ENCODE assay signal across 13 cellular contexts in genomic region chr10:68336952-68337351, GRCh38. TPM values are rescaled to one million over a fixed set of nuclear protein-coding genes. Genes with fewer than 3 reads are reported as not detected.
A peak's percentile ranks its signal among the peaks of the same experiment; 100 is the strongest.
DNase-seq lines count a peak whose midpoint lies in the region; ATAC-seq, FAIRE-seq and TF ChIP-seq lines count a peak whose summit lies in the region.
"Had no signal": no experiment of that assay in that cellular context is flagged by ENCODE, and none has a peak within 500 bp of the region (broad histone marks: within the 10 kb centered on the region; RNA-seq: fewer than 3 reads in every experiment).

No MANE protein-coding gene starts in this region.

- H3K27me3 ChIP-seq in iPS-18a (ENCODE audit: control insufficient read depth, insufficient read depth, low read length): no peaks in the 10 kb centered on the region
- no peaks in the 10 kb centered on the region for H3K27me3 ChIP-seq in smooth muscle cell (ENCODE audit: low read depth)
- H3K27me3 ChIP-seq: ascending aorta, left lung had no signal

- H4K20me1 ChIP-seq in smooth muscle cell (ENCODE audit: low read depth): peaks cover 94% of the 10 kb centered on the region

- H3K27ac Mint-ChIP-seq in WTC11: 0 out of 2 replicates have a peak overlapping the region, but pooled peaks have one; percentile 49

- H3K4me3 ChIP-seq in iPS-18a (ENCODE audit: low read length): peak overlapping the region; percentile 9
- peak overlapping the region; percentile 94 for H3K4me3 ChIP-seq in smooth muscle cell
- peak overlapping the region in 1 of 2 donors; percentile 20 for H3K4me3 ChIP-seq in foreskin fibroblast (ENCODE audit: low read depth in 1 of 2, low read length in 2 of 2)

- CTCF ChIA-PET in WTC11 (lab: Charles Lee): no interaction called here

- H3K79me2 ChIP-seq in smooth muscle cell (ENCODE audit: low read depth): peaks cover 89% of the 10 kb centered on the region

- no peak for ATAC-seq in activated T-cell treated with anti-CD3 and anti-CD28 coated beads, Interleukin-2, amount 50 U/mL, for 4 hours
- ATAC-seq in WTC11: no peak
- ATAC-seq: left lung; stimulated activated naive B cell treated with anti-CD40 and anti-IgM and Interleukin-4, amounts not matched to agents 10 μg/mL and 1 μg/mL and 100 μg/mL, for 72 hours had no signal

- no peaks in the 10 kb centered on the region for H3K27me3 Mint-ChIP-seq in activated T-cell treated with anti-CD3 and anti-CD28 coated beads, Interleukin-2, amount 50 U/mL, for 4 hours (ENCODE audit: low read depth)
- no peaks in the 10 kb centered on the region for H3K27me3 Mint-ChIP-seq in WTC11 (ENCODE audit: low read depth)
- H3K27me3 Mint-ChIP-seq: activated B cell treated with CpG ODN at 0.5 μM for 24 hours; stimulated activated naive B cell treated with anti-CD40 and anti-IgM and Interleukin-4, amounts not matched to agents 10 μg/mL and 1 μg/mL and 100 μg/mL, for 72 hours had no signal

- H3K4me1 Mint-ChIP-seq in activated T-cell treated with anti-CD3 and anti-CD28 coated beads, Interleukin-2, amount 50 U/mL, for 4 hours (ENCODE audit: low read depth): peaks cover 49% of the 10 kb centered on the region
- peaks cover 37% of the 10 kb centered on the region for H3K4me1 Mint-ChIP-seq in WTC11

- peaks cover 14% of the 10 kb centered on the region for H3K4me1 ChIP-seq in iPS-18a (ENCODE audit: control insufficient read depth, low read depth, low read length)
- H3K4me1 ChIP-seq in smooth muscle cell (ENCODE audit: low read depth): peaks cover 35% of the 10 kb centered on the region

- H3K4me3 Mint-ChIP-seq in activated T-cell treated with anti-CD3 and anti-CD28 coated beads, Interleukin-2, amount 50 U/mL, for 4 hours: peak overlapping the region; percentile 100
- H3K4me3 Mint-ChIP-seq in WTC11: peak overlapping the region; percentile 56
- H3K4me3 Mint-ChIP-seq: activated B cell treated with CpG ODN at 0.5 μM for 24 hours had no signal

- no peak overlapping the region for H3K9ac ChIP-seq in iPS-18a (ENCODE audit: low read length)
- no peak overlapping the region for H3K9ac ChIP-seq in smooth muscle cell (ENCODE audit: low read depth)

- no peak for TF ChIP-seq POLR2A in GM12891 (IDR thresholded peaks at IDR 0.05; ENCODE audit: low read depth, low read length)

- no peaks in the 10 kb centered on the region for H3K9me3 ChIP-seq in iPS-18a (ENCODE audit: control insufficient read depth, low read depth, low read length)
- no peaks in the 10 kb centered on the region for H3K9me3 ChIP-seq in smooth muscle cell (replicated peaks; ENCODE audit: low read depth)
- H3K9me3 ChIP-seq: ascending aorta, left lung had no signal

- H3K27ac ChIP-seq in iPS-18a (ENCODE audit: low read length): no peak overlapping the region
- H3K27ac ChIP-seq in smooth muscle cell (ENCODE audit: low read depth): peak overlapping the region; percentile 35
- H3K27ac ChIP-seq: ascending aorta had no signal

- no peak for DNase-seq in activated T-cell treated with anti-CD3 and anti-CD28 coated beads, Interleukin-2, amount 50 U/mL, for 4 hours
- DNase-seq in activated T-cell treated with anti-CD3 and anti-CD28 coated beads for 4 hours (no peak), WTC11 (ENCODE audit: low spot score) (no peak), smooth muscle cell (lab: John Stamatoyannopoulos, UW; ENCODE audit: unreplicated experiment) (no peak), foreskin fibroblast (no peak), GM12891 (ENCODE audit: insufficient read length, low spot score) (no peak), NOMO-1 treated with DMSO at 0.1 percent for 48 hours (lab: John Stamatoyannopoulos, UW; ENCODE audit: unreplicated experiment) (no peak)
- DNase-seq: activated B cell treated with CpG ODN at 0.5 μM for 24 hours; left lung; NCI-H2081 treated with DMSO at 0.1 percent for 48 hours; stimulated activated naive B cell treated with anti-CD40 and anti-IgM and Interleukin-4, amounts not matched to agents 10 μg/mL and 1 μg/mL and 100 μg/mL, for 72 hours had no signal

- peaks cover 54% of the 10 kb centered on the region for H3K36me3 ChIP-seq in iPS-18a (ENCODE audit: control insufficient read depth, low read depth, low read length)
- peaks cover 23% of the 10 kb centered on the region for H3K36me3 ChIP-seq in smooth muscle cell (ENCODE audit: low read depth)

- H3K9me3 Mint-ChIP-seq in activated T-cell treated with anti-CD3 and anti-CD28 coated beads, Interleukin-2, amount 50 U/mL, for 4 hours: no peaks in the 10 kb centered on the region
- no peaks in the 10 kb centered on the region for H3K9me3 Mint-ChIP-seq in WTC11
- H3K9me3 Mint-ChIP-seq: activated B cell treated with CpG ODN at 0.5 μM for 24 hours; stimulated activated naive B cell treated with anti-CD40 and anti-IgM and Interleukin-4, amounts not matched to agents 10 μg/mL and 1 μg/mL and 100 μg/mL, for 72 hours had no signal

- POLR2A ChIA-PET in WTC11 (lab: Charles Lee): no interaction called here

- H2AFZ ChIP-seq in smooth muscle cell (ENCODE audit: low read depth): no peak overlapping the region

- FAIRE-seq in GM12891 (lab: Jason Lieb, UNC): no peak

- peak overlapping the region; percentile 92 for H3K4me2 ChIP-seq in smooth muscle cell

- H3K36me3 Mint-ChIP-seq in activated T-cell treated with anti-CD3 and anti-CD28 coated beads, Interleukin-2, amount 50 U/mL, for 4 hours (ENCODE audit: insufficient read depth): peaks cover 59% of the 10 kb centered on the region
- peaks cover 75% of the 10 kb centered on the region for H3K36me3 Mint-ChIP-seq in WTC11

- 95% methylated on average over 7 of the region's 7 CpGs for WGBS in smooth muscle cell (ENCODE audit: low lambda C conversion rate)

- TF ChIP-seq CTCF in WTC11 (IDR thresholded peaks at IDR 0.05): no peak
- TF ChIP-seq CTCF in smooth muscle cell (IDR thresholded peaks at IDR 0.05; ENCODE audit: borderline replicate concordance, insufficient read depth, poor library complexity, severe bottlenecking): no peak
- no peak for TF ChIP-seq CTCF in foreskin fibroblast (IDR thresholded peaks at IDR 0.05; ENCODE audit: low read depth, low read length)

- peaks cover 31% of the 10 kb centered on the region for H3F3A ChIP-seq in smooth muscle cell (ENCODE audit: low read depth)

TF ChIP-seq in WTC11, 78 proteins besides CTCF, POLR2A, EP300 and RAD21 (continues in another document):
- TF ChIP-seq, protein P1, sequence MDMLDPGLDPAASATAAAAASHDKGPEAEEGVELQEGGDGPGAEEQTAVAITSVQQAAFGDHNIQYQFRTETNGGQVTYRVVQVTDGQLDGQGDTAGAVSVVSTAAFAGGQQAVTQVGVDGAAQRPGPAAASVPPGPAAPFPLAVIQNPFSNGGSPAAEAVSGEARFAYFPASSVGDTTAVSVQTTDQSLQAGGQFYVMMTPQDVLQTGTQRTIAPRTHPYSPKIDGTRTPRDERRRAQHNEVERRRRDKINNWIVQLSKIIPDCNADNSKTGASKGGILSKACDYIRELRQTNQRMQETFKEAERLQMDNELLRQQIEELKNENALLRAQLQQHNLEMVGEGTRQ (CRISPR knock-in tag; IDR thresholded peaks at IDR 0.05): no peak
- TF ChIP-seq ATF1 (CRISPR knock-in tag; IDR thresholded peaks at IDR 0.05) (no peak), ESRRA (CRISPR knock-in tag; IDR thresholded peaks at IDR 0.05; ENCODE audit: borderline replicate concordance) (no peak), ZNF396 (CRISPR knock-in tag; IDR thresholded peaks at IDR 0.05; ENCODE audit: borderline replicate concordance) (no peak), GABPB1 (CRISPR knock-in tag; IDR thresholded peaks at IDR 0.05) (no peak)
- TF ChIP-seq, protein P2, sequence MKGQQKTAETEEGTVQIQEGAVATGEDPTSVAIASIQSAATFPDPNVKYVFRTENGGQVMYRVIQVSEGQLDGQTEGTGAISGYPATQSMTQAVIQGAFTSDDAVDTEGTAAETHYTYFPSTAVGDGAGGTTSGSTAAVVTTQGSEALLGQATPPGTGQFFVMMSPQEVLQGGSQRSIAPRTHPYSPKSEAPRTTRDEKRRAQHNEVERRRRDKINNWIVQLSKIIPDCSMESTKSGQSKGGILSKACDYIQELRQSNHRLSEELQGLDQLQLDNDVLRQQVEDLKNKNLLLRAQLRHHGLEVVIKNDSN (CRISPR knock-in tag; IDR thresholded peaks at IDR 0.05): no peak

TF ChIP-seq in GM12891, 5 proteins besides CTCF, POLR2A, EP300 and RAD21:
- TF ChIP-seq TAF1 (IDR thresholded peaks at IDR 0.05; ENCODE audit: low read depth, low read length): no peak
- TF ChIP-seq PAX5 (IDR thresholded peaks at IDR 0.05; ENCODE audit: insufficient read depth, low read length, severe bottlenecking): no peak
- no peak for TF ChIP-seq POU2F2 (IDR thresholded peaks at IDR 0.05; ENCODE audit: low read depth, low read length)
- TF ChIP-seq SPI1 (IDR thresholded peaks at IDR 0.05; ENCODE audit: low read depth, low read length): no peak
- no peak for TF ChIP-seq POLR2AphosphoS5 (IDR thresholded peaks at IDR 0.05; ENCODE audit: low read depth, low read length)

RNA-seq across cellular contexts. Expression of gene PBLD, which starts 4.2 kb away (rescaled TPM):
- 1 to 10 TPM in 1 of 3 donors, under 1 TPM in 2; 0.18 to 1.1 (median 0.37) TPM for total RNA-seq in activated T-cell treated with anti-CD3 and anti-CD28 coated beads, Interleukin-2, amount 50 U/mL, for 4 hours
- total RNA-seq in WTC11 (2021) (2.4 to 2.7 TPM (median 2.6 TPM) in 3 replicates), smooth muscle cell (2.0 and 5.6 TPM in 2 replicates)
- polyA plus RNA-seq in smooth muscle cell: 2.3 and 4.5 TPM in 2 replicates
- 1.4 TPM for polyA plus RNA-seq in GM12891 (2012; ENCODE audit: low read depth, missing spikeins)

RNA-seq across cellular contexts. Expression of gene HNRNPH3, which starts 5.1 kb away (rescaled TPM):
- 100 to 1,000 TPM; 198 to 215 (median 208) TPM for total RNA-seq in activated T-cell treated with anti-CD3 and anti-CD28 coated beads, Interleukin-2, amount 50 U/mL, for 4 hours
- total RNA-seq in WTC11 (2021) (220 to 226 TPM (median 223 TPM) in 3 replicates), smooth muscle cell (21.4 and 31.2 TPM in 2 replicates)
- 143 and 159 TPM in 2 replicates for polyA plus RNA-seq in smooth muscle cell
- 139 TPM for polyA plus RNA-seq in GM12891 (2012; ENCODE audit: low read depth, missing spikeins)
